25 cellular contexts compared by ENCODE assay signal in the genomic region with DNA sequence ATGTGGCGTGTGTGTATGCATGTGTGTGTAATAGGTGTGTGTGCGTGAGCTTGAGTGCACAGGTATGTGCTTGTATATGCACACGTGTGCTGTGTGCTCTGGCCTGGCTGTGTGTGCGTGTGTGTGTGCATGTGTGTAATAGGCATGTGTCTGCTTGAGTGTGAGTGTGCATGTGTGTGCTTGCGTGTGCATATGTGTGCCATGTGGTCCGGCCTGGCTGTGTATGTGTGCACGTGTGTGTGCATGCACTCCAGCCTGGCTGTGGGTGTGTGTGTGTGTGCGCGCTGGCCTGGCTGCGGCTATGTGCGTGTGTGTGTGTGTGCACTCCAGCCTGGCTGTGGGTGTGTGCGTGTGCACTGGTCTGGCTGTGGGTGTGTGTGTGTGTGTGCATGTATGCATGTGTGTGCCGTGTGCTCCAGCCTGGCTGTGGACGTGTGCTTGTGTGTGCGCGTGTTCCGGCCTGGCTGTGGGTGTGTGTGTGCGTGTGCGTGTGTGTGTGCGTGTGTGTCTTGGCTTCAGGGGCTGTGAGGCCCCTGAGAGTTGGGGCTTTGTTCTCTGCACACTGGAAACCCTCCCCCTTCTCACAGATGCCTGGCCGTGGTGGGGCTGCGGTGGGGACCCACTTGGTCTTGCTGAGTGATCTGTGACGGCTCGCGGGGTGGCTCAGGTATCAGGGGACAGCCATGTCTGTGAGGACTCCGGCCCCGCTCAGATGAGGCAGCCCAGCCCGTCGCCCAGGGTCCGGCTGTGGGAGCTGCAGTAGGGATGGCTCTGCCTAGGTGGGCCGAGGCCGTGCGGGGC. TPM values are rescaled to one million over a fixed set of nuclear protein-coding genes. Genes with fewer than 3 reads are reported as not detected.
DNase-seq lines count a peak whose midpoint lies in the region; ATAC-seq, FAIRE-seq and TF ChIP-seq lines count a peak whose summit lies in the region.
"Had no signal": no experiment of that assay in that cellular context is flagged by ENCODE, and none has a peak within 500 bp of the region (broad histone marks: within the 10 kb centered on the region; RNA-seq: fewer than 3 reads in every experiment).

No MANE protein-coding gene starts in this region.

- H3K4me1 ChIP-seq in kidney (ENCODE audit: control insufficient read depth in 1 of 2, insufficient read depth in 1 of 2, low read depth in 1 of 2, low read length in 2 of 2) = peaks cover 4 to 18% of the 10 kb centered on the region in 2 donors
- H3K4me1 ChIP-seq: A549, HAP-1 had no signal

- peak overlapping the region; percentile 75 for H3K27ac ChIP-seq in angular gyrus (ENCODE audit: low read depth, low read length)
- no peak overlapping the region for H3K27ac ChIP-seq in kidney (ENCODE audit: low read depth in 2 of 2, low read length in 2 of 2)
- peak overlapping the region; percentile 82 for H3K27ac ChIP-seq in substantia nigra (ENCODE audit: low read depth, low read length, poor library complexity, severe bottlenecking)
- H3K27ac ChIP-seq: A549, breast epithelium, C4-2B, gastroesophageal sphincter, parathyroid adenoma, sigmoid colon, upper lobe of left lung had no signal

- DNase-seq in activated CD8-positive, alpha-beta T cell treated with anti-CD3 and anti-CD28 coated beads, Interleukin-2, amount 10 ng/mL, durations not matched to agents 7 days and 5 days = no peak
- no peak for DNase-seq in activated CD8-positive, alpha-beta T cell treated with anti-CD3 and anti-CD28 coated beads for 36 hours
- DNase-seq in kidney (peak; percentile 66), substantia nigra (lab: John Stamatoyannopoulos, UW) (no peak), activated T-cell treated with anti-CD3 and anti-CD28 coated beads for 4 hours (no peak)
- no peak for DNase-seq in stimulated activated naive CD8-positive, alpha-beta T cell treated with anti-CD3 and anti-CD28 coated beads, Interleukin-15, amount 100 ng/mL, for 72 hours
- DNase-seq: GF-D8; MG63; NCI-H146; sigmoid colon; stimulated activated naive CD8-positive, alpha-beta T cell treated with anti-CD3 and anti-CD28 coated beads, Interleukin-15, Interleukin-2, amounts not matched to agents 100 U/mL and 50 U/mL, for 24 hours; T-helper 17 cell had no signal

- H3K36me3 ChIP-seq in kidney (ENCODE audit: control insufficient read depth in 1 of 2, insufficient read depth in 2 of 2, low read length in 2 of 2) = peaks cover 3 to 7% of the 10 kb centered on the region in 2 donors
- H3K36me3 ChIP-seq: breast epithelium, MG63 had no signal

- H3K27ac Mint-ChIP-seq in activated CD8-positive, alpha-beta T cell treated with anti-CD3 and anti-CD28 coated beads, Interleukin-2, amount 10 ng/mL, durations not matched to agents 7 days and 5 days = peak overlapping the region; percentile 57
- no peak overlapping the region for H3K27ac Mint-ChIP-seq in activated CD8-positive, alpha-beta T cell treated with anti-CD3 and anti-CD28 coated beads for 36 hours
- H3K27ac Mint-ChIP-seq in stimulated activated naive CD8-positive, alpha-beta T cell treated with anti-CD3 and anti-CD28 coated beads, Interleukin-15, amount 100 ng/mL, for 72 hours = no peak overlapping the region
- H3K27ac Mint-ChIP-seq: T-helper 17 cell had no signal

- CTCF ChIA-PET in activated CD8-positive, alpha-beta T cell treated with anti-CD3 and anti-CD28 coated beads, Interleukin-2, amount 10 ng/mL, durations not matched to agents 7 days and 5 days (lab: Charles Lee) = no interaction called here
- CTCF ChIA-PET in activated CD8-positive, alpha-beta T cell treated with anti-CD3 and anti-CD28 coated beads for 36 hours (lab: Charles Lee) = no interaction called here

- H3K9me3 Mint-ChIP-seq in activated CD8-positive, alpha-beta T cell treated with anti-CD3 and anti-CD28 coated beads, Interleukin-2, amount 10 ng/mL, durations not matched to agents 7 days and 5 days (ENCODE audit: insufficient read depth) = no peaks in the 10 kb centered on the region
- peaks cover 9% of the 10 kb centered on the region for H3K9me3 Mint-ChIP-seq in activated CD8-positive, alpha-beta T cell treated with anti-CD3 and anti-CD28 coated beads for 36 hours
- peaks cover 11 to 14% of the 10 kb centered on the region in 2 donors for H3K9me3 Mint-ChIP-seq in stimulated activated naive CD8-positive, alpha-beta T cell treated with anti-CD3 and anti-CD28 coated beads, Interleukin-15, amount 100 ng/mL, for 72 hours

- H3K9ac ChIP-seq in kidney (ENCODE audit: low read length in 2 of 2) = no peak overlapping the region
- H3K9ac ChIP-seq: parathyroid adenoma had no signal

- no peaks in the 10 kb centered on the region for H3K9me3 ChIP-seq in kidney (ENCODE audit: control insufficient read depth in 1 of 2, low read length in 2 of 2)
- H3K9me3 ChIP-seq: A549, breast epithelium, gastroesophageal sphincter, HAP-1, MG63, sigmoid colon, upper lobe of left lung had no signal

- no peaks in the 10 kb centered on the region for H3K27me3 Mint-ChIP-seq in activated CD8-positive, alpha-beta T cell treated with anti-CD3 and anti-CD28 coated beads, Interleukin-2, amount 10 ng/mL, durations not matched to agents 7 days and 5 days (ENCODE audit: low read depth)
- H3K27me3 Mint-ChIP-seq in activated CD8-positive, alpha-beta T cell treated with anti-CD3 and anti-CD28 coated beads for 36 hours = no peaks in the 10 kb centered on the region
- no peaks in the 10 kb centered on the region for H3K27me3 Mint-ChIP-seq in stimulated activated naive CD8-positive, alpha-beta T cell treated with anti-CD3 and anti-CD28 coated beads, Interleukin-15, amount 100 ng/mL, for 72 hours
- H3K27me3 Mint-ChIP-seq: T-helper 17 cell had no signal

- peaks cover 20% of the 10 kb centered on the region for H3K4me1 Mint-ChIP-seq in activated CD8-positive, alpha-beta T cell treated with anti-CD3 and anti-CD28 coated beads, Interleukin-2, amount 10 ng/mL, durations not matched to agents 7 days and 5 days (ENCODE audit: low read depth)
- H3K4me1 Mint-ChIP-seq in activated CD8-positive, alpha-beta T cell treated with anti-CD3 and anti-CD28 coated beads for 36 hours (ENCODE audit: low read depth) = peaks cover 23% of the 10 kb centered on the region
- peaks cover 42% of the 10 kb centered on the region for H3K4me1 Mint-ChIP-seq in stimulated activated naive CD8-positive, alpha-beta T cell treated with anti-CD3 and anti-CD28 coated beads, Interleukin-15, amount 100 ng/mL, for 72 hours

- H3K4me3 Mint-ChIP-seq in activated CD8-positive, alpha-beta T cell treated with anti-CD3 and anti-CD28 coated beads, Interleukin-2, amount 10 ng/mL, durations not matched to agents 7 days and 5 days = no peak overlapping the region
- H3K4me3 Mint-ChIP-seq in activated CD8-positive, alpha-beta T cell treated with anti-CD3 and anti-CD28 coated beads for 36 hours = no peak overlapping the region
- no peak overlapping the region for H3K4me3 Mint-ChIP-seq in stimulated activated naive CD8-positive, alpha-beta T cell treated with anti-CD3 and anti-CD28 coated beads, Interleukin-15, amount 100 ng/mL, for 72 hours
- H3K4me3 Mint-ChIP-seq: T-helper 17 cell had no signal

- POLR2A ChIA-PET in activated CD8-positive, alpha-beta T cell treated with anti-CD3 and anti-CD28 coated beads, Interleukin-2, amount 10 ng/mL, durations not matched to agents 7 days and 5 days (lab: Charles Lee) = no interaction called here
- POLR2A ChIA-PET in activated CD8-positive, alpha-beta T cell treated with anti-CD3 and anti-CD28 coated beads for 36 hours (lab: Charles Lee) = no interaction called here

- ATAC-seq in activated CD8-positive, alpha-beta T cell treated with anti-CD3 and anti-CD28 coated beads, Interleukin-2, amount 10 ng/mL, durations not matched to agents 7 days and 5 days = no peak
- ATAC-seq in activated CD8-positive, alpha-beta T cell treated with anti-CD3 and anti-CD28 coated beads for 36 hours = no peak
- no peak for ATAC-seq in stimulated activated naive CD8-positive, alpha-beta T cell treated with anti-CD3 and anti-CD28 coated beads, Interleukin-15, amount 100 ng/mL, for 72 hours
- ATAC-seq in HG03354 (IDR thresholded peaks at IDR 0.05; ENCODE audit: poor library complexity, severe bottlenecking, unreplicated experiment) = no peak
- ATAC-seq: esophagus mucosa; stimulated activated naive CD8-positive, alpha-beta T cell treated with anti-CD3 and anti-CD28 coated beads, Interleukin-15, Interleukin-2, amounts not matched to agents 100 U/mL and 50 U/mL, for 24 hours; T-helper 17 cell had no signal

- intact Hi-C loops in activated CD8-positive, alpha-beta T cell treated with anti-CD3 and anti-CD28 coated beads for 36 hours (cut with micrococcal nuclease) = no loop called here
- intact Hi-C loops in kidney (cut with DNase I) = no loop called here

- no peak overlapping the region for H3K4me3 ChIP-seq in kidney (ENCODE audit: low read length in 2 of 2)
- H3K4me3 ChIP-seq: A549, breast epithelium, gastroesophageal sphincter, HAP-1, MG63, sigmoid colon, upper lobe of left lung had no signal

- no peak for FAIRE-seq in kidney (lab: Jason Lieb, UNC)
- FAIRE-seq: A549 had no signal

- no peak for TF ChIP-seq CTCF in activated CD8-positive, alpha-beta T cell treated with anti-CD3 and anti-CD28 coated beads for 36 hours (IDR thresholded peaks at IDR 0.05)
- no peak for TF ChIP-seq CTCF in kidney (IDR thresholded peaks at IDR 0.05; ENCODE audit: borderline replicate concordance, extremely low read depth, insufficient read depth)

- H3K36me3 Mint-ChIP-seq in activated CD8-positive, alpha-beta T cell treated with anti-CD3 and anti-CD28 coated beads, Interleukin-2, amount 10 ng/mL, durations not matched to agents 7 days and 5 days (ENCODE audit: low read depth) = peaks cover 14% of the 10 kb centered on the region
- peaks cover 10% of the 10 kb centered on the region for H3K36me3 Mint-ChIP-seq in activated CD8-positive, alpha-beta T cell treated with anti-CD3 and anti-CD28 coated beads for 36 hours (ENCODE audit: low read depth)

RNA-seq across cellular contexts. Expression of a gene that starts 8.2 kb away (rescaled TPM):
- total RNA-seq in activated CD8-positive, alpha-beta T cell treated with anti-CD3 and anti-CD28 coated beads, Interleukin-2, amount 10 ng/mL, durations not matched to agents 7 days and 5 days = 10 to 100 TPM; 73.5 to 80.7 TPM
- 10 to 100 TPM; 52.8 to 54.3 TPM for total RNA-seq in activated CD8-positive, alpha-beta T cell treated with anti-CD3 and anti-CD28 coated beads for 36 hours
- 94.1 TPM for total RNA-seq in kidney
- 25.3 TPM for polyA plus RNA-seq in kidney (ENCODE audit: insufficient read depth, low read depth, low replicate concordance)

RNA-seq across cellular contexts. Expression of a gene that starts 8.3 kb away (rescaled TPM):
- 100 to 1,000 TPM; 144 to 146 TPM for total RNA-seq in activated CD8-positive, alpha-beta T cell treated with anti-CD3 and anti-CD28 coated beads, Interleukin-2, amount 10 ng/mL, durations not matched to agents 7 days and 5 days
- 100 to 1,000 TPM; 154 to 162 TPM for total RNA-seq in activated CD8-positive, alpha-beta T cell treated with anti-CD3 and anti-CD28 coated beads for 36 hours
- 54.0 TPM for total RNA-seq in kidney
- polyA plus RNA-seq in kidney (ENCODE audit: insufficient read depth, low read depth, low replicate concordance) = 160 TPM

RNA-seq across cellular contexts. Expression of a gene that starts 23.3 kb away (rescaled TPM):
- not detected for total RNA-seq in activated CD8-positive, alpha-beta T cell treated with anti-CD3 and anti-CD28 coated beads, Interleukin-2, amount 10 ng/mL, durations not matched to agents 7 days and 5 days
- not detected for total RNA-seq in activated CD8-positive, alpha-beta T cell treated with anti-CD3 and anti-CD28 coated beads for 36 hours
- not detected for total RNA-seq in kidney
- polyA plus RNA-seq in kidney (ENCODE audit: insufficient read depth, low read depth, low replicate concordance) = not detected
- total RNA-seq: dermis microvascular lymphatic vessel endothelial cell, esophagus mucosa, left ventricle myocardium superior, SK-MEL-5, T-helper 17 cell had no signal

RNA-seq across cellular contexts. Expression of a gene that starts 28.8 kb away (rescaled TPM):
- under 1 TPM; 0.66 to 0.76 TPM for total RNA-seq in activated CD8-positive, alpha-beta T cell treated with anti-CD3 and anti-CD28 coated beads, Interleukin-2, amount 10 ng/mL, durations not matched to agents 7 days and 5 days
- under 1 TPM; 0.16 to 0.27 TPM for total RNA-seq in activated CD8-positive, alpha-beta T cell treated with anti-CD3 and anti-CD28 coated beads for 36 hours
- total RNA-seq in kidney = 0.09 TPM
- not detected for polyA plus RNA-seq in kidney (ENCODE audit: insufficient read depth, low read depth, low replicate concordance)
- total RNA-seq: dermis microvascular lymphatic vessel endothelial cell, esophagus mucosa, gastroesophageal sphincter, left ventricle myocardium superior had no signal
- polyA plus RNA-seq: A549 had no signal

RNA-seq across cellular contexts. Expression of a gene that starts 54.8 kb away (rescaled TPM):
- total RNA-seq in activated CD8-positive, alpha-beta T cell treated with anti-CD3 and anti-CD28 coated beads, Interleukin-2, amount 10 ng/mL, durations not matched to agents 7 days and 5 days = under 1 TPM; 0.16 to 0.34 TPM
- not detected for total RNA-seq in activated CD8-positive, alpha-beta T cell treated with anti-CD3 and anti-CD28 coated beads for 36 hours
- 2.1 TPM for total RNA-seq in kidney
- not detected for polyA plus RNA-seq in kidney (ENCODE audit: insufficient read depth, low read depth, low replicate concordance)
- total RNA-seq: SK-MEL-5, T-helper 17 cell had no signal
- polyA plus RNA-seq: A549 had no signal

Comparison
In these comparisons a context has a peak if more than half of its experiments do, and no peak if none do; other contexts are left out.
1. H3K27ac ChIP-seq: peak in angular gyrus (single experiment) and substantia nigra (single experiment); none in kidney (0 of 2).